ENCODE assay signal across 1 cellular context in the genomic region with DNA sequence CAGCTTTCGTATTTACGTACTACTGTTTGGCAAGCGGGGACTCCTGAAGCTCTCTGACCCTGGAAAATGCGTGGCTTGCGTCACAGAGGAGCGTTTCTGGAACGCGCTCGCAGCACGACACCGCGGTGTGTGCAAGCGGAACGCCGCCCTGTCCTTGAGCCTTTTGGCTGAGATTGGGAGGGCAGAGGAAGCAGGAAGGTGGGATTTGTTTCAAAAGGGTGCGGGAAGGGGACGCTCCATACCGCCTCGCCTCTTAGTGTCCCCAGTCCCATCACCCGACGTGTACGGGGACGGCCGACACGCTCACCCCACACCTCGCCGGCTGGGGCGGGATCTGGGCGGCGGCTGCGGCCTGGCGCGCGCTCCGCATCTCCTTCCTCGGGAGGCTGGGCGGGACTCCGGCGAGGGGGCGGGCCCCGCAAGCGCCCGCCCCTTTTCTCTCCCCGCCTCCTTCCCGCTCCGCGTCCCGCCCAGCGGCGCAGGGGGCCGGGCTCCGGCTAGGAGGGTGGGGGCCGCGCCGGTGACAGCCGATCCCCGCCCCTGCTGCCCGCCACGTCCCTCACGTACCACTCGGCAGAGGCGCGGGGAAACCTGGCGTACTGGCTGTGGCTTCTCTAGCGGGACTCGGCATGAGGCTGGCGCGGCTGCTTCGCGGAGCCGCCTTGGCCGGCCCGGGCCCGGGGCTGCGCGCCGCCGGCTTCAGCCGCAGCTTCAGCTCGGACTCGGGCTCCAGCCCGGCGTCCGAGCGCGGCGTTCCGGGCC.
TF ChIP-seq lines count a peak whose summit lies in the region.

A gene (plus strand): TSS at position 569 of the 762 bp plus-strand sequence. CDS start 61 bp downstream, at position 630.

TF ChIP-seq in K562, 482 proteins besides CTCF, POLR2A, EP300 and RAD21 (continued from another document and continues in another):
- TF ChIP-seq TCF7 (IDR thresholded peaks at IDR 0.05; ENCODE audit: borderline replicate concordance) (0 out of 2 replicates have a peak, but pooled peaks have one; percentile 53), GATAD2A (IDR thresholded peaks at IDR 0.05) (peak; percentile 54; the same call in 1 of the 2 replicates), ZKSCAN8 (CRISPR knock-in tag; IDR thresholded peaks at IDR 0.05) (no peak), DPF2 (IDR thresholded peaks at IDR 0.05) (peak; percentile 63), KAT8 (IDR thresholded peaks at IDR 0.05; ENCODE audit: low read depth) (no peak), FOXJ3 (CRISPR knock-in tag; IDR thresholded peaks at IDR 0.05) (no peak), ZNF584 (CRISPR knock-in tag; IDR thresholded peaks at IDR 0.05; ENCODE audit: low read depth) (no peak), ZZZ3 (IDR thresholded peaks at IDR 0.05) (no peak), TEAD2 (tag; IDR thresholded peaks at IDR 0.05) (no peak), XRCC3 (IDR thresholded peaks at IDR 0.05) (no peak), ZNF589 (CRISPR knock-in tag; IDR thresholded peaks at IDR 0.05; ENCODE audit: low read depth) (no peak), DNMT1 (IDR thresholded peaks at IDR 0.05) (no peak), CHCHD3 (CRISPR knock-in tag; IDR thresholded peaks at IDR 0.05) (no peak), FOSL1 (tag; conservative IDR thresholded peaks at IDR 0.05) (no peak), SAP30 (IDR thresholded peaks at IDR 0.05; ENCODE audit: borderline replicate concordance, insufficient read depth, low read depth, low read length, poor library complexity, severe bottlenecking) (no peak), SLC30A9 (CRISPR knock-in tag; IDR thresholded peaks at IDR 0.05) (no peak), NR2F6 (CRISPR knock-in tag; IDR thresholded peaks at IDR 0.05) (no peak), ZNF232 (CRISPR knock-in tag; IDR thresholded peaks at IDR 0.05) (no peak), BCOR (IDR thresholded peaks at IDR 0.05) (peak; percentile 84; the same call in 1 of the 2 replicates), ZNF12 (CRISPR knock-in tag; IDR thresholded peaks at IDR 0.05) (no peak), MYNN (IDR thresholded peaks at IDR 0.05) (0 out of 2 replicates have a peak, but pooled peaks have one; percentile 39), MYNN (CRISPR knock-in tag; IDR thresholded peaks at IDR 0.05) (no peak), ZNF561 (CRISPR knock-in tag; conservative IDR thresholded peaks at IDR 0.05) (no peak), ZNF133 (CRISPR knock-in tag; IDR thresholded peaks at IDR 0.05) (no peak), BRD9 (IDR thresholded peaks at IDR 0.05; ENCODE audit: low read depth, partially characterized antibody) (peak; percentile 85), BACH1 (tag; IDR thresholded peaks at IDR 0.05) (no peak), EHMT2 (IDR thresholded peaks at IDR 0.05) (no peak; the same call in 1 of the 2 replicates), BHLHE40 (IDR thresholded peaks at IDR 0.05; ENCODE audit: low read length) (peak; percentile 46; the same call in 1 of the 2 replicates), NBN (IDR thresholded peaks at IDR 0.05; ENCODE audit: low read depth) (peak; percentile 84), SRSF1 (IDR thresholded peaks at IDR 0.05; ENCODE audit: low read depth, low read length) (no peak), SREBF1 (IDR thresholded peaks at IDR 0.05; ENCODE audit: borderline replicate concordance, low read depth, low read length) (no peak), MEF2D (tag; conservative IDR thresholded peaks at IDR 0.05; ENCODE audit: low read depth) (no peak), BDP1 (IDR thresholded peaks at IDR 0.05; ENCODE audit: insufficient read depth, insufficient read length) (no peak), CREM (IDR thresholded peaks at IDR 0.05; ENCODE audit: low read depth) (peak; percentile 87), TFAM (CRISPR knock-in tag; conservative IDR thresholded peaks at IDR 0.05) (no peak), ZNF384 (IDR thresholded peaks at IDR 0.05; ENCODE audit: low read depth, low read length) (0 out of 2 replicates have a peak, but pooled peaks have one; percentile 13), IRF2 (CRISPR knock-in tag; IDR thresholded peaks at IDR 0.05) (no peak)
- TF ChIP-seq, protein P1, sequence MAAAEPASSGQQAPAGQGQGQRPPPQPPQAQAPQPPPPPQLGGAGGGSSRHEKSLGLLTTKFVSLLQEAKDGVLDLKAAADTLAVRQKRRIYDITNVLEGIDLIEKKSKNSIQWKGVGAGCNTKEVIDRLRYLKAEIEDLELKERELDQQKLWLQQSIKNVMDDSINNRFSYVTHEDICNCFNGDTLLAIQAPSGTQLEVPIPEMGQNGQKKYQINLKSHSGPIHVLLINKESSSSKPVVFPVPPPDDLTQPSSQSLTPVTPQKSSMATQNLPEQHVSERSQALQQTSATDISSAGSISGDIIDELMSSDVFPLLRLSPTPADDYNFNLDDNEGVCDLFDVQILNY (CRISPR knock-in tag; IDR thresholded peaks at IDR 0.05), result peak; percentile 84; the same call in 1 of the 2 replicates
- TF ChIP-seq, protein P2, sequence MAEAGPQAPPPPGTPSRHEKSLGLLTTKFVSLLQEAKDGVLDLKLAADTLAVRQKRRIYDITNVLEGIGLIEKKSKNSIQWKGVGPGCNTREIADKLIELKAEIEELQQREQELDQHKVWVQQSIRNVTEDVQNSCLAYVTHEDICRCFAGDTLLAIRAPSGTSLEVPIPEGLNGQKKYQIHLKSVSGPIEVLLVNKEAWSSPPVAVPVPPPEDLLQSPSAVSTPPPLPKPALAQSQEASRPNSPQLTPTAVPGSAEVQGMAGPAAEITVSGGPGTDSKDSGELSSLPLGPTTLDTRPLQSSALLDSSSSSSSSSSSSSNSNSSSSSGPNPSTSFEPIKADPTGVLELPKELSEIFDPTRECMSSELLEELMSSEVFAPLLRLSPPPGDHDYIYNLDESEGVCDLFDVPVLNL (CRISPR knock-in tag; IDR thresholded peaks at IDR 0.05; ENCODE audit: low read depth), result peak; percentile 78
- TF ChIP-seq, protein P3, sequence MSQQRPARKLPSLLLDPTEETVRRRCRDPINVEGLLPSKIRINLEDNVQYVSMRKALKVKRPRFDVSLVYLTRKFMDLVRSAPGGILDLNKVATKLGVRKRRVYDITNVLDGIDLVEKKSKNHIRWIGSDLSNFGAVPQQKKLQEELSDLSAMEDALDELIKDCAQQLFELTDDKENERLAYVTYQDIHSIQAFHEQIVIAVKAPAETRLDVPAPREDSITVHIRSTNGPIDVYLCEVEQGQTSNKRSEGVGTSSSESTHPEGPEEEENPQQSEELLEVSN (IDR thresholded peaks at IDR 0.05; ENCODE audit: borderline replicate concordance in 1 of 2, extremely low read depth in 1 of 2, insufficient read depth in 1 of 2, insufficient read length in 1 of 2, low read depth in 1 of 2, low read length in 1 of 2, poor library complexity in 1 of 2, severe bottlenecking in 1 of 2), result peak; percentile 84 to 89
- TF ChIP-seq, protein P4, sequence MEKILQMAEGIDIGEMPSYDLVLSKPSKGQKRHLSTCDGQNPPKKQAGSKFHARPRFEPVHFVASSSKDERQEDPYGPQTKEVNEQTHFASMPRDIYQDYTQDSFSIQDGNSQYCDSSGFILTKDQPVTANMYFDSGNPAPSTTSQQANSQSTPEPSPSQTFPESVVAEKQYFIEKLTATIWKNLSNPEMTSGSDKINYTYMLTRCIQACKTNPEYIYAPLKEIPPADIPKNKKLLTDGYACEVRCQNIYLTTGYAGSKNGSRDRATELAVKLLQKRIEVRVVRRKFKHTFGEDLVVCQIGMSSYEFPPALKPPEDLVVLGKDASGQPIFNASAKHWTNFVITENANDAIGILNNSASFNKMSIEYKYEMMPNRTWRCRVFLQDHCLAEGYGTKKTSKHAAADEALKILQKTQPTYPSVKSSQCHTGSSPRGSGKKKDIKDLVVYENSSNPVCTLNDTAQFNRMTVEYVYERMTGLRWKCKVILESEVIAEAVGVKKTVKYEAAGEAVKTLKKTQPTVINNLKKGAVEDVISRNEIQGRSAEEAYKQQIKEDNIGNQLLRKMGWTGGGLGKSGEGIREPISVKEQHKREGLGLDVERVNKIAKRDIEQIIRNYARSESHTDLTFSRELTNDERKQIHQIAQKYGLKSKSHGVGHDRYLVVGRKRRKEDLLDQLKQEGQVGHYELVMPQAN (IDR thresholded peaks at IDR 0.05; ENCODE audit: borderline replicate concordance), result peak; percentile 76; the same call in 1 of the 2 replicates
- TF ChIP-seq, protein P5, sequence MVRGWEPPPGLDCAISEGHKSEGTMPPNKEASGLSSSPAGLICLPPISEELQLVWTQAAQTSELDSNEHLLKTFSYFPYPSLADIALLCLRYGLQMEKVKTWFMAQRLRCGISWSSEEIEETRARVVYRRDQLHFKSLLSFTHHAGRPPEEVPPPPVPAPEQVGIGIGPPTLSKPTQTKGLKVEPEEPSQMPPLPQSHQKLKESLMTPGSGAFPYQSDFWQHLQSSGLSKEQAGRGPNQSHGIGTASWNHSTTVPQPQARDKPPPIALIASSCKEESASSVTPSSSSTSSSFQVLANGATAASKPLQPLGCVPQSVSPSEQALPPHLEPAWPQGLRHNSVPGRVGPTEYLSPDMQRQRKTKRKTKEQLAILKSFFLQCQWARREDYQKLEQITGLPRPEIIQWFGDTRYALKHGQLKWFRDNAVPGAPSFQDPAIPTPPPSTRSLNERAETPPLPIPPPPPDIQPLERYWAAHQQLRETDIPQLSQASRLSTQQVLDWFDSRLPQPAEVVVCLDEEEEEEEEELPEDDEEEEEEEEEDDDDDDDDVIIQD (CRISPR knock-in tag; IDR thresholded peaks at IDR 0.05), result no peak
- TF ChIP-seq, protein P6, sequence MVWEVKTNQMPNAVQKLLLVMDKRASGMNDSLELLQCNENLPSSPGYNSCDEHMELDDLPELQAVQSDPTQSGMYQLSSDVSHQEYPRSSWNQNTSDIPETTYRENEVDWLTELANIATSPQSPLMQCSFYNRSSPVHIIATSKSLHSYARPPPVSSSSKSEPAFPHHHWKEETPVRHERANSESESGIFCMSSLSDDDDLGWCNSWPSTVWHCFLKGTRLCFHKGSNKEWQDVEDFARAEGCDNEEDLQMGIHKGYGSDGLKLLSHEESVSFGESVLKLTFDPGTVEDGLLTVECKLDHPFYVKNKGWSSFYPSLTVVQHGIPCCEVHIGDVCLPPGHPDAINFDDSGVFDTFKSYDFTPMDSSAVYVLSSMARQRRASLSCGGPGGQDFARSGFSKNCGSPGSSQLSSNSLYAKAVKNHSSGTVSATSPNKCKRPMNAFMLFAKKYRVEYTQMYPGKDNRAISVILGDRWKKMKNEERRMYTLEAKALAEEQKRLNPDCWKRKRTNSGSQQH (CRISPR knock-in tag; IDR thresholded peaks at IDR 0.05), result 0 out of 2 replicates have a peak, but pooled peaks have one; percentile 57
- TF ChIP-seq, protein P7, sequence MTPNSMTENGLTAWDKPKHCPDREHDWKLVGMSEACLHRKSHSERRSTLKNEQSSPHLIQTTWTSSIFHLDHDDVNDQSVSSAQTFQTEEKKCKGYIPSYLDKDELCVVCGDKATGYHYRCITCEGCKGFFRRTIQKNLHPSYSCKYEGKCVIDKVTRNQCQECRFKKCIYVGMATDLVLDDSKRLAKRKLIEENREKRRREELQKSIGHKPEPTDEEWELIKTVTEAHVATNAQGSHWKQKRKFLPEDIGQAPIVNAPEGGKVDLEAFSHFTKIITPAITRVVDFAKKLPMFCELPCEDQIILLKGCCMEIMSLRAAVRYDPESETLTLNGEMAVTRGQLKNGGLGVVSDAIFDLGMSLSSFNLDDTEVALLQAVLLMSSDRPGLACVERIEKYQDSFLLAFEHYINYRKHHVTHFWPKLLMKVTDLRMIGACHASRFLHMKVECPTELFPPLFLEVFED (CRISPR knock-in tag; conservative IDR thresholded peaks at IDR 0.05), result peak; percentile 80; the same call in 1 of the 2 replicates
- TF ChIP-seq, protein P8, sequence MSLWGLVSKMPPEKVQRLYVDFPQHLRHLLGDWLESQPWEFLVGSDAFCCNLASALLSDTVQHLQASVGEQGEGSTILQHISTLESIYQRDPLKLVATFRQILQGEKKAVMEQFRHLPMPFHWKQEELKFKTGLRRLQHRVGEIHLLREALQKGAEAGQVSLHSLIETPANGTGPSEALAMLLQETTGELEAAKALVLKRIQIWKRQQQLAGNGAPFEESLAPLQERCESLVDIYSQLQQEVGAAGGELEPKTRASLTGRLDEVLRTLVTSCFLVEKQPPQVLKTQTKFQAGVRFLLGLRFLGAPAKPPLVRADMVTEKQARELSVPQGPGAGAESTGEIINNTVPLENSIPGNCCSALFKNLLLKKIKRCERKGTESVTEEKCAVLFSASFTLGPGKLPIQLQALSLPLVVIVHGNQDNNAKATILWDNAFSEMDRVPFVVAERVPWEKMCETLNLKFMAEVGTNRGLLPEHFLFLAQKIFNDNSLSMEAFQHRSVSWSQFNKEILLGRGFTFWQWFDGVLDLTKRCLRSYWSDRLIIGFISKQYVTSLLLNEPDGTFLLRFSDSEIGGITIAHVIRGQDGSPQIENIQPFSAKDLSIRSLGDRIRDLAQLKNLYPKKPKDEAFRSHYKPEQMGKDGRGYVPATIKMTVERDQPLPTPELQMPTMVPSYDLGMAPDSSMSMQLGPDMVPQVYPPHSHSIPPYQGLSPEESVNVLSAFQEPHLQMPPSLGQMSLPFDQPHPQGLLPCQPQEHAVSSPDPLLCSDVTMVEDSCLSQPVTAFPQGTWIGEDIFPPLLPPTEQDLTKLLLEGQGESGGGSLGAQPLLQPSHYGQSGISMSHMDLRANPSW (CRISPR knock-in tag; IDR thresholded peaks at IDR 0.05), result no peak
- TF ChIP-seq, protein P9, sequence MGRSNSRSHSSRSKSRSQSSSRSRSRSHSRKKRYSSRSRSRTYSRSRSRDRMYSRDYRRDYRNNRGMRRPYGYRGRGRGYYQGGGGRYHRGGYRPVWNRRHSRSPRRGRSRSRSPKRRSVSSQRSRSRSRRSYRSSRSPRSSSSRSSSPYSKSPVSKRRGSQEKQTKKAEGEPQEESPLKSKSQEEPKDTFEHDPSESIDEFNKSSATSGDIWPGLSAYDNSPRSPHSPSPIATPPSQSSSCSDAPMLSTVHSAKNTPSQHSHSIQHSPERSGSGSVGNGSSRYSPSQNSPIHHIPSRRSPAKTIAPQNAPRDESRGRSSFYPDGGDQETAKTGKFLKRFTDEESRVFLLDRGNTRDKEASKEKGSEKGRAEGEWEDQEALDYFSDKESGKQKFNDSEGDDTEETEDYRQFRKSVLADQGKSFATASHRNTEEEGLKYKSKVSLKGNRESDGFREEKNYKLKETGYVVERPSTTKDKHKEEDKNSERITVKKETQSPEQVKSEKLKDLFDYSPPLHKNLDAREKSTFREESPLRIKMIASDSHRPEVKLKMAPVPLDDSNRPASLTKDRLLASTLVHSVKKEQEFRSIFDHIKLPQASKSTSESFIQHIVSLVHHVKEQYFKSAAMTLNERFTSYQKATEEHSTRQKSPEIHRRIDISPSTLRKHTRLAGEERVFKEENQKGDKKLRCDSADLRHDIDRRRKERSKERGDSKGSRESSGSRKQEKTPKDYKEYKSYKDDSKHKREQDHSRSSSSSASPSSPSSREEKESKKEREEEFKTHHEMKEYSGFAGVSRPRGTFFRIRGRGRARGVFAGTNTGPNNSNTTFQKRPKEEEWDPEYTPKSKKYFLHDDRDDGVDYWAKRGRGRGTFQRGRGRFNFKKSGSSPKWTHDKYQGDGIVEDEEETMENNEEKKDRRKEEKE (IDR thresholded peaks at IDR 0.05; ENCODE audit: borderline replicate concordance in 1 of 2, control insufficient read depth in 1 of 2, low read depth in 2 of 2, low read length in 1 of 2), result no peak
- TF ChIP-seq, protein P10, sequence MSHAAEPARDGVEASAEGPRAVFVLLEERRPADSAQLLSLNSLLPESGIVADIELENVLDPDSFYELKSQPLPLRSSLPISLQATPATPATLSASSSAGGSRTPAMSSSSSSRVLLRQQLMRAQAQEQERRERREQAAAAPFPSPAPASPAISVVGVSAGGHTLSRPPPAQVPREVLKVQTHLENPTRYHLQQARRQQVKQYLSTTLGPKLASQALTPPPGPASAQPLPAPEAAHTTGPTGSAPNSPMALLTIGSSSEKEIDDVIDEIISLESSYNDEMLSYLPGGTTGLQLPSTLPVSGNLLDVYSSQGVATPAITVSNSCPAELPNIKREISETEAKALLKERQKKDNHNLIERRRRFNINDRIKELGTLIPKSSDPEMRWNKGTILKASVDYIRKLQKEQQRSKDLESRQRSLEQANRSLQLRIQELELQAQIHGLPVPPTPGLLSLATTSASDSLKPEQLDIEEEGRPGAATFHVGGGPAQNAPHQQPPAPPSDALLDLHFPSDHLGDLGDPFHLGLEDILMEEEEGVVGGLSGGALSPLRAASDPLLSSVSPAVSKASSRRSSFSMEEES (CRISPR knock-in tag; IDR thresholded peaks at IDR 0.05), result no peak
